Comparison of ENCODE assay signal across 29 cellular contexts in genomic region chr17:66477615-66478283, GRCh38.
"Had no signal": no experiment of that assay in that cellular context is flagged by ENCODE, and none has a peak within 500 bp of the region (broad histone marks: within the 10 kb centered on the region; RNA-seq: fewer than 3 reads in every experiment).

No MANE protein-coding gene starts in this region.

- H3K27me3 ChIP-seq: ascending aorta, breast epithelium, cardiac muscle cell, colonic mucosa, esophagus squamous epithelium, gastroesophageal sphincter had no signal

- ATAC-seq: activated naive CD4-positive, alpha-beta T cell treated with anti-CD3 and anti-CD28 coated beads, Interleukin-2, amount 50 U/mL, for 72 hours; activated T-cell treated with anti-CD3 and anti-CD28 coated beads, Interleukin-2, amount 50 U/mL, for 72 hours; gastroesophageal sphincter had no signal

- H3K27me3 Mint-ChIP-seq: activated CD4-positive, alpha-beta memory T cell treated with anti-CD3 and anti-CD28 coated beads, Interleukin-2, amount 10 ng/mL, durations not matched to agents 7 days and 5 days; activated CD4-positive, alpha-beta T cell treated with anti-CD3 and anti-CD28 coated beads, Interleukin-2, amount 10 ng/mL, durations not matched to agents 7 days and 5 days; activated naive CD4-positive, alpha-beta T cell treated with anti-CD3 and anti-CD28 coated beads, Interleukin-2, amount 10 ng/mL, durations not matched to agents 7 days and 5 days; activated naive CD8-positive, alpha-beta T cell treated with anti-CD3 and anti-CD28 coated beads, Interleukin-2, amount 10 ng/mL, durations not matched to agents 7 days and 5 days; activated T-cell treated with anti-CD3 and anti-CD28 coated beads, Interleukin-2, amount 50 U/mL, for 24 hours; brain had no signal

- H3K27ac Mint-ChIP-seq: activated CD4-positive, alpha-beta memory T cell treated with anti-CD3 and anti-CD28 coated beads, Interleukin-2, amount 10 ng/mL, durations not matched to agents 7 days and 5 days; activated CD4-positive, alpha-beta T cell treated with anti-CD3 and anti-CD28 coated beads, Interleukin-2, amount 10 ng/mL, durations not matched to agents 7 days and 5 days; activated naive CD4-positive, alpha-beta T cell treated with anti-CD3 and anti-CD28 coated beads, Interleukin-2, amount 10 ng/mL, durations not matched to agents 7 days and 5 days; activated naive CD8-positive, alpha-beta T cell treated with anti-CD3 and anti-CD28 coated beads, Interleukin-2, amount 10 ng/mL, durations not matched to agents 7 days and 5 days; activated T-cell treated with anti-CD3 and anti-CD28 coated beads, Interleukin-2, amount 50 U/mL, for 24 hours; activated T-cell treated with anti-CD3 and anti-CD28 coated beads, Interleukin-2, amount 50 U/mL, for 72 hours; brain had no signal

- H3K36me3 ChIP-seq: ascending aorta, breast epithelium, cardiac muscle cell, colonic mucosa, esophagus squamous epithelium, gastroesophageal sphincter, WERI-Rb-1 had no signal

- H3K4me1 ChIP-seq: ascending aorta, breast epithelium, colonic mucosa, gastroesophageal sphincter had no signal

- H3K27ac ChIP-seq: ascending aorta, breast epithelium, cardiac muscle cell, colonic mucosa, epithelial cell of prostate, esophagus squamous epithelium, gastroesophageal sphincter, WERI-Rb-1 had no signal

- H3K4me3 ChIP-seq: ascending aorta, breast epithelium, cardiac muscle cell, colonic mucosa, esophagus squamous epithelium, gastroesophageal sphincter had no signal

- DNase-seq: activated CD4-positive, alpha-beta memory T cell treated with anti-CD3 and anti-CD28 coated beads, Interleukin-2, amount 10 ng/mL, durations not matched to agents 7 days and 5 days; activated CD4-positive, alpha-beta T cell treated with anti-CD3 and anti-CD28 coated beads for 4 hours; activated CD4-positive, alpha-beta T cell treated with anti-CD3 and anti-CD28 coated beads, Interleukin-2, amount 10 ng/mL, durations not matched to agents 7 days and 5 days; activated CD4-positive, alpha-beta T cell treated with anti-CD3 and anti-CD28 coated beads, Interleukin-2, amount 50 U/mL, for 4 hours; activated CD4-positive, CD25-positive, alpha-beta regulatory T cell; activated CD4-positive, CD25-positive, alpha-beta regulatory T cell treated with anti-CD3 and anti-CD28 coated beads, Interleukin-2, amount 50 U/mL, for 72 hours; activated CD8-positive, alpha-beta memory T cell treated with anti-CD3 and anti-CD28 coated beads, Interleukin-2, amount 50 U/mL, for 48 hours; activated gamma-delta T cell; activated naive CD4-positive, alpha-beta T cell; activated naive CD4-positive, alpha-beta T cell treated with anti-CD3 and anti-CD28 coated beads, Interleukin-2, amount 10 ng/mL, durations not matched to agents 7 days and 5 days; activated naive CD8-positive, alpha-beta T cell treated with anti-CD3 and anti-CD28 coated beads, Interleukin-2, amount 10 ng/mL, durations not matched to agents 7 days and 5 days; activated T-cell treated with anti-CD3 and anti-CD28 coated beads for 4 hours; activated T-cell treated with anti-CD3 and anti-CD28 coated beads, Interleukin-2, amount 50 U/mL, for 24 hours; activated T-cell treated with anti-CD3 and anti-CD28 coated beads, Interleukin-2, amount 50 U/mL, for 72 hours; central memory CD4-positive, alpha-beta T cell; cerebellar nuclear complex; colonic mucosa; effector CD8-positive, alpha-beta T cell; esophagus squamous epithelium; foreskin melanocyte; T-helper 2 cell; WERI-Rb-1 had no signal

- H3K4me3 Mint-ChIP-seq: activated CD4-positive, alpha-beta memory T cell treated with anti-CD3 and anti-CD28 coated beads, Interleukin-2, amount 10 ng/mL, durations not matched to agents 7 days and 5 days; activated CD4-positive, alpha-beta T cell treated with anti-CD3 and anti-CD28 coated beads, Interleukin-2, amount 10 ng/mL, durations not matched to agents 7 days and 5 days; activated naive CD4-positive, alpha-beta T cell treated with anti-CD3 and anti-CD28 coated beads, Interleukin-2, amount 10 ng/mL, durations not matched to agents 7 days and 5 days; activated naive CD8-positive, alpha-beta T cell treated with anti-CD3 and anti-CD28 coated beads, Interleukin-2, amount 10 ng/mL, durations not matched to agents 7 days and 5 days; activated T-cell treated with anti-CD3 and anti-CD28 coated beads, Interleukin-2, amount 50 U/mL, for 24 hours; activated T-cell treated with anti-CD3 and anti-CD28 coated beads, Interleukin-2, amount 50 U/mL, for 72 hours; brain had no signal

- H3K9me3 ChIP-seq: ascending aorta, breast epithelium, colonic mucosa, esophagus squamous epithelium, gastroesophageal sphincter had no signal
